ENCODE assay signal across 8 cellular contexts in the genomic region with DNA sequence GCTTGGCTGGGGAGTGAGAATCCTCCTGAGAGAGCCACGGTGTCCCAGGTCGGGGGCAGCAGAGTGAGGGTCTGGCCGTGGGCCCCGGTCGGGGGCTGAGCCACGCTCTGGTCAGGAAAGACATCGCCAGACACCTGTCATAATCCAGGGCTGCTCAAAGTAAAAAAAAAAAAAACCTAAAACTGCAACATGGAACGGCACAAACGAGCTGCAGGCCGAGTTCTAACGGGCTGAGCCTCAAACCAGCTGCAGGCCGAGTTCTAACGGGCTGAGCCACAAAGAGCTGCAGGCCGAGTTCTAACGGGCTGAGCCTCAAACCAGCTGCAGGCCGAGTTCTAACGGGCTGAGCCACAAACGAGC. TPM values are rescaled to one million over a fixed set of nuclear protein-coding genes. Genes with fewer than 3 reads are reported as not detected.
DNase-seq lines count a peak whose midpoint lies in the region; ATAC-seq and TF ChIP-seq lines count a peak whose summit lies in the region.
"Not testable (repeated sequence)": the region's sequence is repeated elsewhere in the genome, so short reads cannot be mapped to it uniquely, and the experiment has no call there.

No MANE protein-coding gene starts in this region.

- H3K27ac Mint-ChIP-seq in T-helper 17 cell, result peak overlapping the region; percentile 95
- peak overlapping the region; percentile 93 for H3K27ac Mint-ChIP-seq in activated T-helper 17 cell treated with anti-CD3 and anti-CD28 coated beads, Interleukin-2, amount 50 U/mL, for 72 hours

- H3K9me3 Mint-ChIP-seq in activated T-helper 17 cell treated with anti-CD3 and anti-CD28 coated beads, Interleukin-2, amount 50 U/mL, for 72 hours, result not testable (repeated sequence)

- peak overlapping the region in 10 of 11 experiments; percentile 2 to 84 (median 72); a peak in 17 of 22 replicates for H3K9ac ChIP-seq in BLaER1 treated with 17β-estradiol and CSF1 and Interleukin-3, amounts not matched to agents 10 nM and 100 nM
- H3K9ac ChIP-seq in colonic mucosa (ENCODE audit: low read depth in 2 of 2, low read length in 2 of 2), result peak overlapping the region in 1 of 2 donors; percentile 48

- H3K27ac ChIP-seq in BLaER1 treated with 17β-estradiol and CSF1 and Interleukin-3, amounts not matched to agents 10 nM and 100 nM, result peak overlapping the region; percentile 22 to 93 (median 81); a peak in 20 of 22 replicates
- H3K27ac ChIP-seq in KOPT-K1 (ENCODE audit: low read depth, low read length, poor library complexity, severe bottlenecking) (peak overlapping the region; percentile 94), colonic mucosa (peak overlapping the region; percentile 40), left ventricle myocardium inferior (replicated peaks) (peak overlapping the region; percentile 23), neutrophil (peak overlapping the region; percentile 69)

- peaks cover 53% of the 10 kb centered on the region for H3K4me1 Mint-ChIP-seq in T-helper 17 cell
- peaks cover 52% of the 10 kb centered on the region for H3K4me1 Mint-ChIP-seq in activated T-helper 17 cell treated with anti-CD3 and anti-CD28 coated beads, Interleukin-2, amount 50 U/mL, for 72 hours

- H3K27me3 ChIP-seq in BLaER1 treated with 17β-estradiol and CSF1 and Interleukin-3, amounts not matched to agents 10 nM and 100 nM; colonic mucosa; left ventricle myocardium inferior (ENCODE audit: low read depth); neutrophil: not testable (repeated sequence)

- ATAC-seq in T-helper 17 cell, result peak; percentile 55
- not testable (repeated sequence) for ATAC-seq in activated T-helper 17 cell treated with anti-CD3 and anti-CD28 coated beads, Interleukin-2, amount 50 U/mL, for 72 hours (replicated peaks); stimulated activated naive CD8-positive, alpha-beta T cell treated with anti-CD3 and anti-CD28 coated beads, Interleukin-15, Interleukin-2, amounts not matched to agents 100 U/mL and 50 U/mL, for 24 hours

- not testable (repeated sequence) for TF ChIP-seq CTCF in colonic mucosa (IDR thresholded peaks at IDR 0.05); left ventricle myocardium inferior (IDR thresholded peaks at IDR 0.05; ENCODE audit: borderline replicate concordance); neutrophil (IDR thresholded peaks at IDR 0.05)

- not testable (repeated sequence) for H3K27me3 Mint-ChIP-seq in T-helper 17 cell; activated T-helper 17 cell treated with anti-CD3 and anti-CD28 coated beads, Interleukin-2, amount 50 U/mL, for 72 hours

- DNase-seq in T-helper 17 cell, colonic mucosa, left ventricle myocardium inferior: not testable (repeated sequence)
- DNase-seq in stimulated activated naive CD8-positive, alpha-beta T cell treated with anti-CD3 and anti-CD28 coated beads, Interleukin-15, Interleukin-2, amounts not matched to agents 100 U/mL and 50 U/mL, for 24 hours, result peak; percentile 1

- peaks cover 37 to 69% (median 59%) of the 10 kb centered on the region in 11 experiments; a peak in 20 of 22 replicates for H4K20me1 ChIP-seq in BLaER1 treated with 17β-estradiol and CSF1 and Interleukin-3, amounts not matched to agents 10 nM and 100 nM

- not testable (repeated sequence) for H3K9me3 ChIP-seq in BLaER1 treated with 17β-estradiol and CSF1 and Interleukin-3, amounts not matched to agents 10 nM and 100 nM (replicated peaks in 1 of 11); KOPT-K1 (ENCODE audit: insufficient read depth, low read length, poor library complexity, severe bottlenecking); T-helper 17 cell (ENCODE audit: control insufficient read depth, low read length, poor library complexity, severe bottlenecking); colonic mucosa; left ventricle myocardium inferior (replicated peaks); neutrophil

- H3K4me3 ChIP-seq in BLaER1 treated with 17β-estradiol and CSF1 and Interleukin-3, amounts not matched to agents 10 nM and 100 nM, result peak overlapping the region in 3 of 10 experiments; percentile 40 to 49 (median 42); a peak in 6 of 20 replicates
- not testable (repeated sequence) for H3K4me3 ChIP-seq in colonic mucosa, left ventricle myocardium inferior
- peak overlapping the region; percentile 28 to 34 for H3K4me3 ChIP-seq in neutrophil (ENCODE audit: low read depth in 1 of 2, low read length in 1 of 2)

- not testable (repeated sequence) for H3K36me3 Mint-ChIP-seq in T-helper 17 cell (ENCODE audit: low read depth)
- H3K36me3 Mint-ChIP-seq in activated T-helper 17 cell treated with anti-CD3 and anti-CD28 coated beads, Interleukin-2, amount 50 U/mL, for 72 hours (ENCODE audit: low read depth), result peaks cover 40% of the 10 kb centered on the region

- peaks cover 91 to 97% (median 95%) of the 10 kb centered on the region in 10 experiments for H3K4me1 ChIP-seq in BLaER1 treated with 17β-estradiol and CSF1 and Interleukin-3, amounts not matched to agents 10 nM and 100 nM
- not testable (repeated sequence) for H3K4me1 ChIP-seq in colonic mucosa
- H3K4me1 ChIP-seq in left ventricle myocardium inferior (peaks cover 42% of the 10 kb centered on the region), neutrophil (ENCODE audit: control insufficient read depth in 1 of 2, insufficient read depth in 1 of 2, low read depth in 1 of 2, low read length in 1 of 2) (peaks cover 8 to 15% of the 10 kb centered on the region in 2 experiments)

- peak overlapping the region; percentile 92 for H3K4me3 Mint-ChIP-seq in T-helper 17 cell
- peak overlapping the region; percentile 94 for H3K4me3 Mint-ChIP-seq in activated T-helper 17 cell treated with anti-CD3 and anti-CD28 coated beads, Interleukin-2, amount 50 U/mL, for 72 hours

- peaks cover 0 to 34% (median 7%) of the 10 kb centered on the region in 11 experiments; a peak in 9 of 22 replicates for H3K36me3 ChIP-seq in BLaER1 treated with 17β-estradiol and CSF1 and Interleukin-3, amounts not matched to agents 10 nM and 100 nM
- not testable (repeated sequence) for H3K36me3 ChIP-seq in KOPT-K1 (ENCODE audit: insufficient read depth, low read length); colonic mucosa; left ventricle myocardium inferior; neutrophil

- peak overlapping the region; percentile 81 to 96 (median 90) for H3K4me2 ChIP-seq in BLaER1 treated with 17β-estradiol and CSF1 and Interleukin-3, amounts not matched to agents 10 nM and 100 nM

- intact Hi-C loops in colonic mucosa (cut with DNase I); left ventricle myocardium inferior (cut with micrococcal nuclease): not testable (repeated sequence)

RNA-seq across cellular contexts. Expression of a gene that starts 21.6 kb away (rescaled TPM):
- total RNA-seq in T-helper 17 cell (100 to 1,000 TPM; 204 to 215 TPM), colonic mucosa (1 to 10 TPM; 4.4 to 7.2 TPM), left ventricle myocardium inferior (9.5 TPM)
- total RNA-seq in activated T-helper 17 cell treated with anti-CD3 and anti-CD28 coated beads, Interleukin-2, amount 50 U/mL, for 72 hours, result 10 to 100 TPM; 18.4 to 62.5 TPM

Comparison
In these comparisons a context has a peak if more than half of its experiments do, and no peak if none do; other contexts are left out.
1. H3K27ac ChIP-seq: peak in every context shown above with its lines; median percentile 94 in KOPT-K1; 81 in BLaER1 treated with 17β-estradiol and CSF1 and Interleukin-3, amounts not matched to agents 10 nM and 100 nM; 69 in neutrophil; 40 in colonic mucosa; 23 in left ventricle myocardium inferior.